22 cellular contexts compared by ENCODE assay signal in genomic region chr12:5689773-5690172, GRCh38.
DNase-seq lines count a peak whose midpoint lies in the region; ATAC-seq and TF ChIP-seq lines count a peak whose summit lies in the region.
"Had no signal": no experiment of that assay in that cellular context is flagged by ENCODE, and none has a peak within 500 bp of the region (broad histone marks: within the 10 kb centered on the region; RNA-seq: fewer than 3 reads in every experiment).

No MANE protein-coding gene starts in this region.

- 96% methylated on average over 1 of the region's 1 CpG; no CpG with 5 or more reads in 1 of the 2 experiments for WGBS in endodermal cell (ENCODE audit: insufficient coverage in 1 of 2, insufficient read length in 1 of 2), 2 experiments

- no peak for DNase-seq in AG04449 (ENCODE audit: low read depth, low spot score)
- DNase-seq in GM12864 (ENCODE audit: low read depth) = no peak
- DNase-seq in NAMALWA (ENCODE audit: low spot score) = peak; percentile 15
- DNase-seq in endodermal cell = peak; percentile 65
- no peak for DNase-seq in NCI-H187 (lab: John Stamatoyannopoulos, UW)
- no peak for DNase-seq in NCI-H1930 (lab: John Stamatoyannopoulos, UW)
- DNase-seq: ACHN; BE2C; CD8-positive, alpha-beta T cell; EL; MM.1S; NCI-H1436; NCI-H2107; NCI-H226; NCI-H526 treated with DMSO at 0.1 percent for 48 hours; Peyer's patch; SHP77; T-helper 2 cell had no signal

- H3K4me1 Mint-ChIP-seq in endodermal cell = peaks cover 25% of the 10 kb centered on the region

- no peak overlapping the region for H3K27ac Mint-ChIP-seq in endodermal cell
- H3K27ac Mint-ChIP-seq: CD8-positive, alpha-beta T cell had no signal

- no peaks in the 10 kb centered on the region for H3K36me3 ChIP-seq in endodermal cell (ENCODE audit: control insufficient read depth, insufficient read depth, low read length)
- H3K36me3 ChIP-seq: BE2C, Peyer's patch had no signal

- peaks cover 7% of the 10 kb centered on the region for H3K4me1 ChIP-seq in endodermal cell (ENCODE audit: control insufficient read depth, insufficient read depth, low read length)
- H3K4me1 ChIP-seq: BE2C, Peyer's patch had no signal

- H3K27ac ChIP-seq in endodermal cell (ENCODE audit: low read depth, low read length) = no peak overlapping the region
- H3K27ac ChIP-seq: HL-60, KMS-11, Peyer's patch had no signal

- H3K27me3 Mint-ChIP-seq in endodermal cell (ENCODE audit: insufficient read depth) = peaks cover 90% of the 10 kb centered on the region

- no peak overlapping the region for H3K4me3 ChIP-seq in AG04449 (ENCODE audit: low read depth, low read length)
- H3K4me3 ChIP-seq in GM12864 (ENCODE audit: low read depth, low read length) = no peak overlapping the region
- H3K4me3 ChIP-seq in endodermal cell (ENCODE audit: low read length) = no peak overlapping the region
- H3K4me3 ChIP-seq: Peyer's patch had no signal

- H3K36me3 Mint-ChIP-seq in endodermal cell (ENCODE audit: low read depth) = peaks cover 24% of the 10 kb centered on the region
- H3K36me3 Mint-ChIP-seq: CD8-positive, alpha-beta T cell had no signal

- no peak for ATAC-seq in HG03354 (IDR thresholded peaks at IDR 0.05; ENCODE audit: poor library complexity, severe bottlenecking, unreplicated experiment)
- no peak for ATAC-seq in HG03039 (IDR thresholded peaks at IDR 0.05; ENCODE audit: unreplicated experiment)
- ATAC-seq: CD8-positive, alpha-beta T cell had no signal

- H3K27me3 ChIP-seq in endodermal cell (ENCODE audit: control insufficient read depth, insufficient read depth, low read length, poor library complexity, severe bottlenecking) = peaks cover 99% of the 10 kb centered on the region
- H3K27me3 ChIP-seq: BE2C, Peyer's patch had no signal

- no peak overlapping the region for H3K4me3 Mint-ChIP-seq in endodermal cell
- H3K4me3 Mint-ChIP-seq: CD8-positive, alpha-beta T cell had no signal

- CTCF ChIA-PET in AG04449 (lab: Yijun Ruan, JAX) = interaction anchor here (1.5 kb wide), 1 partner anchor 41 kb away, joined by 3 read pairs; no protein-coding TSS in a partner anchor

- TF ChIP-seq CTCF in AG04449 (IDR thresholded peaks at IDR 0.05; ENCODE audit: insufficient read depth, low read length, missing control alignments) (peak; percentile 9), GM12864 (IDR thresholded peaks at IDR 0.05; ENCODE audit: low read depth, low read length, missing control alignments) (peak; percentile 14), endodermal cell (conservative IDR thresholded peaks at IDR 0.05) (peak; percentile 73)

- peaks cover 19% of the 10 kb centered on the region for H3K9me3 ChIP-seq in endodermal cell (ENCODE audit: control insufficient read depth, low read length)
- H3K9me3 ChIP-seq: BE2C, Peyer's patch had no signal

- H3K9me3 Mint-ChIP-seq in endodermal cell = peaks cover 15% of the 10 kb centered on the region
- H3K9me3 Mint-ChIP-seq: CD8-positive, alpha-beta T cell had no signal

- POLR2A ChIA-PET in AG04449 (lab: Yijun Ruan, JAX) = no interaction called here

- no peak overlapping the region for H3K9ac ChIP-seq in endodermal cell (ENCODE audit: extremely low read depth, low read length, poor library complexity, severe bottlenecking)
- H3K9ac ChIP-seq: KMS-11 had no signal

Comparison
In these comparisons a context has a peak if more than half of its experiments do, and no peak if none do; other contexts are left out.
1. DNase-seq: peak in NAMALWA (single experiment) and endodermal cell (single experiment); none in AG04449 (single experiment), GM12864 (single experiment), NCI-H187 (0 of 2) and NCI-H1930 (0 of 2).
2. CTCF ChIP-seq: peak in every context shown above with its lines; median percentile 73 in endodermal cell; 14 in GM12864; 9 in AG04449.